In genomic region chr19:45640849-45641273, GRCh38 we compare ENCODE assay signal across 8 cellular contexts. TPM values are rescaled to one million over a fixed set of nuclear protein-coding genes. Genes with fewer than 3 reads are reported as not detected.
DNase-seq lines count a peak whose midpoint lies in the region; ATAC-seq and TF ChIP-seq lines count a peak whose summit lies in the region.

No MANE protein-coding gene starts in this region.

- H3K9ac ChIP-seq in OCI-LY3 (ENCODE audit: low read length), result no peak overlapping the region

- peaks cover 30% of the 10 kb centered on the region for H3K4me1 ChIP-seq in OCI-LY3 (ENCODE audit: low read length)

- intact Hi-C loops in CD4-positive, alpha-beta T cell (cut with DNase I, micrococcal nuclease), result loop anchor here (5.0 kb wide), 4 partner anchors 51 to 214 kb away; partner anchors contain the start of genes QPCTL (in 1 of the 2), SNRPD2 (in 1 of the 2) and VASP (in 1 of the 2)

- peaks cover 51% of the 10 kb centered on the region for H3K4me1 Mint-ChIP-seq in CD4-positive, alpha-beta T cell (ENCODE audit: low read depth)
- H3K4me1 Mint-ChIP-seq in central memory CD8-positive, alpha-beta T cell, result peaks cover 48% of the 10 kb centered on the region
- H3K4me1 Mint-ChIP-seq in nephron progenitor cell, result peaks cover 38% of the 10 kb centered on the region

- CTCF ChIA-PET in CD4-positive, alpha-beta T cell (lab: Charles Lee), result interaction anchor here (1.7 to 3.9 kb wide), 5 partner anchors 24 to 162 kb away, joined by 4 to 20 read pairs (median 16); partner anchors contain the start of genes GIPR, QPCTL and SNRPD2

- POLR2A ChIA-PET in CD4-positive, alpha-beta T cell (lab: Charles Lee), result interaction anchor here (1.5 to 2.3 kb wide), 5 partner anchors 26 to 143 kb away, joined by 4 to 12 read pairs (median 10); partner anchors contain the start of genes PPM1N, QPCTL and SNRPD2

- peak overlapping the region; percentile 90 for H3K4me3 ChIP-seq in OCI-LY3 (ENCODE audit: low read length)

- H3K36me3 Mint-ChIP-seq in CD4-positive, alpha-beta T cell (ENCODE audit: low read depth), result peaks cover 6% of the 10 kb centered on the region
- H3K36me3 Mint-ChIP-seq in central memory CD8-positive, alpha-beta T cell (ENCODE audit: insufficient read depth), result peaks cover 15% of the 10 kb centered on the region
- no peaks in the 10 kb centered on the region for H3K36me3 Mint-ChIP-seq in nephron progenitor cell (ENCODE audit: low read depth)

- TF ChIP-seq CTCF in CD4-positive, alpha-beta T cell (IDR thresholded peaks at IDR 0.05), result no peak
- TF ChIP-seq CTCF in OCI-LY3 (IDR thresholded peaks at IDR 0.05; ENCODE audit: low read depth, low read length) (no peak), nephron progenitor cell (IDR thresholded peaks at IDR 0.05) (no peak)

- H2AFZ ChIP-seq in OCI-LY3 (ENCODE audit: low read depth, low read length), result no peak overlapping the region; the same call in 1 of the 2 replicates

- H3K36me3 ChIP-seq in OCI-LY3 (replicated peaks; ENCODE audit: low read depth, low read length), result peaks cover 7% of the 10 kb centered on the region

- H3K27me3 Mint-ChIP-seq in CD4-positive, alpha-beta T cell, result no peaks in the 10 kb centered on the region
- H3K27me3 Mint-ChIP-seq in central memory CD8-positive, alpha-beta T cell, result no peaks in the 10 kb centered on the region
- H3K27me3 Mint-ChIP-seq in nephron progenitor cell (ENCODE audit: low read depth, poor library complexity), result peaks cover 26% of the 10 kb centered on the region

- H3K4me3 Mint-ChIP-seq in CD4-positive, alpha-beta T cell, result peak overlapping the region; percentile 84
- peak overlapping the region; percentile 78 for H3K4me3 Mint-ChIP-seq in central memory CD8-positive, alpha-beta T cell
- H3K4me3 Mint-ChIP-seq in nephron progenitor cell, result peak overlapping the region; percentile 71

- peak in 3 of 10 experiments; percentile 2 to 25 (median 7) for DNase-seq in CD4-positive, alpha-beta T cell
- DNase-seq in central memory CD8-positive, alpha-beta T cell (ENCODE audit: low spot score in 2 of 2), result peak in 1 of 2 donors; percentile 14
- peak; percentile 56 for DNase-seq in nephron progenitor cell
- no peak for DNase-seq in SIG-M5 (lab: John Stamatoyannopoulos, UW)
- no peak for DNase-seq in nucleus accumbens (lab: John Stamatoyannopoulos, UW)

- H4K20me1 ChIP-seq in OCI-LY3 (ENCODE audit: insufficient read depth, low read length), result no peaks in the 10 kb centered on the region

- peaks cover 3% of the 10 kb centered on the region; the same call in 1 of the 2 replicates for H3K79me2 ChIP-seq in OCI-LY3 (ENCODE audit: low read length)

- H3K4me2 ChIP-seq in OCI-LY3 (ENCODE audit: low read length), result peak overlapping the region; percentile 93

- no peak for ATAC-seq in CD4-positive, alpha-beta T cell (ENCODE audit: poor library complexity)
- no peak for ATAC-seq in central memory CD8-positive, alpha-beta T cell (replicated peaks; ENCODE audit: extremely low read depth, poor library complexity, severe bottlenecking)
- ATAC-seq in GM18861 (IDR thresholded peaks at IDR 0.05; ENCODE audit: unreplicated experiment) (no peak), GM18517 (IDR thresholded peaks at IDR 0.05; ENCODE audit: unreplicated experiment) (no peak)

- peak overlapping the region; percentile 72 for H3K27ac Mint-ChIP-seq in CD4-positive, alpha-beta T cell
- H3K27ac Mint-ChIP-seq in central memory CD8-positive, alpha-beta T cell (ENCODE audit: low read depth), result peak overlapping the region; percentile 97
- no peak overlapping the region for H3K27ac Mint-ChIP-seq in nephron progenitor cell

- H3K27ac ChIP-seq in CD4-positive, alpha-beta T cell (ENCODE audit: low read depth, low read length), result peak overlapping the region; percentile 92
- peak overlapping the region; percentile 95 for H3K27ac ChIP-seq in OCI-LY3 (ENCODE audit: low read length)

- no peaks in the 10 kb centered on the region for H3K27me3 ChIP-seq in CD4-positive, alpha-beta T cell (ENCODE audit: control insufficient read depth, insufficient read depth, low read length)
- H3K27me3 ChIP-seq in OCI-LY3 (ENCODE audit: low read depth, low read length), result no peaks in the 10 kb centered on the region

- no peaks in the 10 kb centered on the region for H3K9me3 Mint-ChIP-seq in CD4-positive, alpha-beta T cell
- H3K9me3 Mint-ChIP-seq in central memory CD8-positive, alpha-beta T cell, result peaks cover 6% of the 10 kb centered on the region
- H3K9me3 Mint-ChIP-seq in nephron progenitor cell, result no peaks in the 10 kb centered on the region

- H3K9me3 ChIP-seq in CD4-positive, alpha-beta T cell (ENCODE audit: control insufficient read depth, low read length), result no peaks in the 10 kb centered on the region
- no peaks in the 10 kb centered on the region for H3K9me3 ChIP-seq in OCI-LY3 (ENCODE audit: insufficient read depth, low read length)

RNA-seq across cellular contexts. Expression of gene EML2, which starts 1.7 kb away (rescaled TPM):
- 10 to 100 TPM; 29.2 to 30.4 TPM for total RNA-seq in CD4-positive, alpha-beta T cell

RNA-seq across cellular contexts. Expression of gene GIPR, which starts 27.2 kb away (rescaled TPM):
- 1 to 10 TPM; 2.4 to 3.0 TPM for total RNA-seq in CD4-positive, alpha-beta T cell

RNA-seq across cellular contexts. Expression of gene GPR4, which starts 38.8 kb away (rescaled TPM):
- total RNA-seq in CD4-positive, alpha-beta T cell, result not detected

RNA-seq across cellular contexts. Expression of gene SNRPD2, which starts 50.9 kb away (rescaled TPM):
- 100 to 1,000 TPM; 367 to 369 TPM for total RNA-seq in CD4-positive, alpha-beta T cell

RNA-seq across cellular contexts. Expression of gene QPCTL, which starts 51.6 kb away (rescaled TPM):
- 1 to 10 TPM; 3.7 to 5.0 TPM for total RNA-seq in CD4-positive, alpha-beta T cell
